34 cellular contexts compared by ENCODE assay signal in genomic region chr4:183698909-183699308, GRCh38.
"Had no signal": no experiment of that assay in that cellular context is flagged by ENCODE, and none has a peak within 500 bp of the region (broad histone marks: within the 10 kb centered on the region; RNA-seq: fewer than 3 reads in every experiment).

No MANE protein-coding gene starts in this region.

- H3K27ac ChIP-seq: adrenal gland, body of pancreas, colonic mucosa, epithelial cell of prostate, esophagus squamous epithelium, gastroesophageal sphincter, WERI-Rb-1 had no signal

- DNase-seq: activated B cell treated with CpG ODN at 0.5 μM for 24 hours; activated CD4-positive, alpha-beta memory T cell treated with anti-CD3 and anti-CD28 coated beads for 36 hours; activated CD4-positive, alpha-beta T cell treated with anti-CD3 and anti-CD28 coated beads for 48 hours; activated CD8-positive, alpha-beta memory T cell treated with anti-CD3 and anti-CD28 coated beads, Interleukin-2, amount 10 ng/mL, durations not matched to agents 7 days and 5 days; activated CD8-positive, alpha-beta memory T cell treated with anti-CD3 and anti-CD28 coated beads, Interleukin-2, amount 50 U/mL, for 4 hours; activated CD8-positive, alpha-beta T cell treated with anti-CD3 and anti-CD28 coated beads, Interleukin-2, amount 10 ng/mL, durations not matched to agents 7 days and 5 days; activated effector memory CD4-positive, alpha-beta T cell treated with anti-CD3 and anti-CD28 coated beads, Interleukin-2, amount 50 U/mL, for 16 hours; activated naive CD4-positive, alpha-beta T cell treated with anti-CD3 and anti-CD28 coated beads for 36 hours; activated naive CD8-positive, alpha-beta T cell treated with anti-CD3 and anti-CD28 coated beads for 36 hours; activated naive CD8-positive, alpha-beta T cell treated with anti-CD3 and anti-CD28 coated beads, Interleukin-2, amount 50 U/mL, for 24 hours; activated T-cell treated with anti-CD3 and anti-CD28 coated beads, Interleukin-2, amount 50 U/mL, for 1 hour; adrenal gland; amygdala; aorta; body of pancreas; caudate nucleus; cerebellar nuclear complex; colonic mucosa; effector CD8-positive, alpha-beta T cell; esophagus squamous epithelium; foreskin melanocyte; SW 1271; T-cell; T1000; WERI-Rb-1 had no signal

- H3K9me3 Mint-ChIP-seq: activated B cell treated with CpG ODN at 0.5 μM for 24 hours; activated CD4-positive, alpha-beta memory T cell treated with anti-CD3 and anti-CD28 coated beads for 36 hours; activated naive CD4-positive, alpha-beta T cell treated with anti-CD3 and anti-CD28 coated beads for 36 hours; activated naive CD4-positive, alpha-beta T cell treated with anti-CD3 and anti-CD28 coated beads, Interleukin-2, amount 50 U/mL, for 24 hours; activated naive CD8-positive, alpha-beta T cell treated with anti-CD3 and anti-CD28 coated beads, Interleukin-2, amount 50 U/mL, for 24 hours; activated T-helper 2 cell treated with anti-CD3 and anti-CD28 coated beads, Interferon-gamma antibody, Interleukin-2, Interleukin-4, amounts not matched to agents 10 μg/mL and 5 μg/mL and 100 μg/mL, durations not matched to agents 14 hours and 24 hours and 36 hours; T-cell; T-helper 1 cell treated with Interleukin-12 subunit alpha and Interleukin-12 subunit beta and Interleukin-4 antibody, amounts not matched to agents 30 μg/mL and 1 μg/mL, for 36 hours; T-helper 2 cell treated with Interferon-gamma antibody and Interleukin-4, amounts not matched to agents 5 μg/mL and 100 μg/mL, for 36 hours had no signal

- H3K4me3 Mint-ChIP-seq: activated B cell treated with CpG ODN at 0.5 μM for 24 hours; activated CD4-positive, alpha-beta memory T cell treated with anti-CD3 and anti-CD28 coated beads for 36 hours; activated CD8-positive, alpha-beta memory T cell treated with anti-CD3 and anti-CD28 coated beads, Interleukin-2, amount 10 ng/mL, durations not matched to agents 7 days and 5 days; activated CD8-positive, alpha-beta T cell treated with anti-CD3 and anti-CD28 coated beads, Interleukin-2, amount 10 ng/mL, durations not matched to agents 7 days and 5 days; activated naive CD4-positive, alpha-beta T cell treated with anti-CD3 and anti-CD28 coated beads for 36 hours; activated naive CD4-positive, alpha-beta T cell treated with anti-CD3 and anti-CD28 coated beads, Interleukin-2, amount 50 U/mL, for 24 hours; activated naive CD8-positive, alpha-beta T cell treated with anti-CD3 and anti-CD28 coated beads for 36 hours; activated naive CD8-positive, alpha-beta T cell treated with anti-CD3 and anti-CD28 coated beads, Interleukin-2, amount 50 U/mL, for 24 hours; T-cell; T-helper 1 cell treated with Interleukin-12 subunit alpha and Interleukin-12 subunit beta and Interleukin-4 antibody, amounts not matched to agents 30 μg/mL and 1 μg/mL, for 36 hours; T-helper 2 cell treated with Interferon-gamma antibody and Interleukin-4, amounts not matched to agents 5 μg/mL and 100 μg/mL, for 36 hours had no signal

- FAIRE-seq: endometrium, endothelial cell of umbilical vein had no signal

- ATAC-seq: activated CD4-positive, CD25-positive, alpha-beta regulatory T cell treated with anti-CD3 and anti-CD28 coated beads, Interleukin-2, amount 50 U/mL, for 24 hours; activated CD8-positive, alpha-beta memory T cell treated with anti-CD3 and anti-CD28 coated beads, Interleukin-2, amount 10 ng/mL, durations not matched to agents 7 days and 5 days; activated CD8-positive, alpha-beta T cell treated with anti-CD3 and anti-CD28 coated beads, Interleukin-2, amount 10 ng/mL, durations not matched to agents 7 days and 5 days; activated naive CD8-positive, alpha-beta T cell treated with anti-CD3 and anti-CD28 coated beads, Interleukin-2, amount 50 U/mL, for 24 hours; body of pancreas; gastroesophageal sphincter; T-cell had no signal

- H3K27ac Mint-ChIP-seq: activated B cell treated with CpG ODN at 0.5 μM for 24 hours; activated CD4-positive, alpha-beta memory T cell treated with anti-CD3 and anti-CD28 coated beads for 36 hours; activated CD8-positive, alpha-beta memory T cell treated with anti-CD3 and anti-CD28 coated beads, Interleukin-2, amount 10 ng/mL, durations not matched to agents 7 days and 5 days; activated naive CD4-positive, alpha-beta T cell treated with anti-CD3 and anti-CD28 coated beads for 36 hours; activated naive CD4-positive, alpha-beta T cell treated with anti-CD3 and anti-CD28 coated beads, Interleukin-2, amount 50 U/mL, for 24 hours; activated naive CD8-positive, alpha-beta T cell treated with anti-CD3 and anti-CD28 coated beads for 36 hours; activated naive CD8-positive, alpha-beta T cell treated with anti-CD3 and anti-CD28 coated beads, Interleukin-2, amount 50 U/mL, for 24 hours; activated T-helper 2 cell treated with anti-CD3 and anti-CD28 coated beads, Interferon-gamma antibody, Interleukin-2, Interleukin-4, amounts not matched to agents 10 μg/mL and 5 μg/mL and 100 μg/mL, durations not matched to agents 14 hours and 24 hours and 36 hours; T-cell; T-helper 1 cell treated with Interleukin-12 subunit alpha and Interleukin-12 subunit beta and Interleukin-4 antibody, amounts not matched to agents 30 μg/mL and 1 μg/mL, for 36 hours; T-helper 2 cell treated with Interferon-gamma antibody and Interleukin-4, amounts not matched to agents 5 μg/mL and 100 μg/mL, for 36 hours had no signal

- H3K9me3 ChIP-seq: adrenal gland, body of pancreas, colonic mucosa, esophagus squamous epithelium, gastroesophageal sphincter had no signal

- H3K4me1 Mint-ChIP-seq: activated B cell treated with CpG ODN at 0.5 μM for 24 hours; activated CD8-positive, alpha-beta memory T cell treated with anti-CD3 and anti-CD28 coated beads, Interleukin-2, amount 10 ng/mL, durations not matched to agents 7 days and 5 days; activated naive CD4-positive, alpha-beta T cell treated with anti-CD3 and anti-CD28 coated beads, Interleukin-2, amount 50 U/mL, for 24 hours; activated naive CD8-positive, alpha-beta T cell treated with anti-CD3 and anti-CD28 coated beads for 36 hours; activated naive CD8-positive, alpha-beta T cell treated with anti-CD3 and anti-CD28 coated beads, Interleukin-2, amount 50 U/mL, for 24 hours; T-cell had no signal

- H3K4me3 ChIP-seq: adrenal gland, body of pancreas, colonic mucosa, esophagus squamous epithelium, gastroesophageal sphincter had no signal

- H3K27me3 Mint-ChIP-seq: activated B cell treated with CpG ODN at 0.5 μM for 24 hours; activated CD4-positive, alpha-beta memory T cell treated with anti-CD3 and anti-CD28 coated beads for 36 hours; activated CD8-positive, alpha-beta memory T cell treated with anti-CD3 and anti-CD28 coated beads, Interleukin-2, amount 10 ng/mL, durations not matched to agents 7 days and 5 days; activated naive CD4-positive, alpha-beta T cell treated with anti-CD3 and anti-CD28 coated beads, Interleukin-2, amount 50 U/mL, for 24 hours; activated naive CD8-positive, alpha-beta T cell treated with anti-CD3 and anti-CD28 coated beads for 36 hours; activated naive CD8-positive, alpha-beta T cell treated with anti-CD3 and anti-CD28 coated beads, Interleukin-2, amount 50 U/mL, for 24 hours; T-cell had no signal

- H3K4me1 ChIP-seq: adrenal gland, body of pancreas, colonic mucosa, esophagus squamous epithelium, gastroesophageal sphincter had no signal

- H3K27me3 ChIP-seq: adrenal gland, body of pancreas, colonic mucosa, esophagus squamous epithelium, gastroesophageal sphincter had no signal
